ENCODE assay signal across 1 cellular context in genomic region chr5:1524481-1524798, GRCh38.
TF ChIP-seq lines count a peak whose summit lies in the region.

No MANE protein-coding gene starts in this region.

TF ChIP-seq in HCT116, 20 proteins besides CTCF, POLR2A, EP300 and RAD21 (continued from another document):
- TF ChIP-seq REST (IDR thresholded peaks at IDR 0.05; ENCODE audit: low read depth): no peak
- no peak for TF ChIP-seq ATF3 (IDR thresholded peaks at IDR 0.05)
- TF ChIP-seq EZH2 (IDR thresholded peaks at IDR 0.05): no peak
- no peak for TF ChIP-seq YY1 (IDR thresholded peaks at IDR 0.05; ENCODE audit: extremely low read depth, insufficient replicate concordance, low read depth, low read length)
- TF ChIP-seq TCF7L2 (IDR thresholded peaks at IDR 0.05; ENCODE audit: borderline replicate concordance, extremely low read depth, insufficient read depth, insufficient read length): no peak
- TF ChIP-seq POLR2AphosphoS5 (IDR thresholded peaks at IDR 0.05; ENCODE audit: low read depth, low read length): no peak; the same call in 1 of the 2 replicates
- TF ChIP-seq CBX3 (IDR thresholded peaks at IDR 0.05; ENCODE audit: low read depth): no peak
- no peak for TF ChIP-seq ZFX (IDR thresholded peaks at IDR 0.05)
- no peak for TF ChIP-seq MAX (IDR thresholded peaks at IDR 0.05)
- no peak for TF ChIP-seq EZH2phosphoT487 (IDR thresholded peaks at IDR 0.05; ENCODE audit: borderline replicate concordance)
